18 cellular contexts compared by ENCODE assay signal in the genomic region with DNA sequence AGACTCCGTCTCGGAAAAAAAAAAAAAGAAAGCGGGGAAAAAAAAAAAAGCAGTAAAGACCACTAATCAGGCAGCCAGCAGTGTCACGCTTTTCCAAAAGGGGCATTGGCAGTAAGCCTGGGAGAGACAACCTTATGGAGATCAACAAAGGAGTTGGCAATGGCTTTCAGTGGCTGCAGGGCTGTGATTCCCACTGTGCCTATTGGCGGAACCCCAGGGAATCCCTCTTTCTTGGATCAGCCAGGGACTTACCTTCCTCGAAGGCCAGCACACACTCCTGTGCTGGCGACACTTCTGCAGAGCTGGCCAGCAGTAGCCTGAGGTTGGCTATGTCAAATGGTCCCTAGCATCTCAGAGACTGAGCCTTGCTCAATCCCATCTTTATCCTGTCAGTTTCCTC. TPM values are rescaled to one million over a fixed set of nuclear protein-coding genes. Genes with fewer than 3 reads are reported as not detected.
DNase-seq lines count a peak whose midpoint lies in the region; ATAC-seq, FAIRE-seq and TF ChIP-seq lines count a peak whose summit lies in the region.
"Had no signal": no experiment of that assay in that cellular context is flagged by ENCODE, and none has a peak within 500 bp of the region (broad histone marks: within the 10 kb centered on the region; RNA-seq: fewer than 3 reads in every experiment).

No MANE protein-coding gene starts in this region.

- H3K4me3 Mint-ChIP-seq in GM23338, result no peak overlapping the region
- H3K4me3 Mint-ChIP-seq in chondrocyte (ENCODE audit: unreplicated experiment), result peak overlapping the region; percentile 72
- H3K4me3 Mint-ChIP-seq: B cell; CD4-positive, alpha-beta T cell; H9; HFFc6 had no signal

- H4K20me1 ChIP-seq in GM23338 (replicated peaks; ENCODE audit: insufficient read depth) (no peaks in the 10 kb centered on the region), HepG2 (ENCODE audit: insufficient read depth, low read length) (no peaks in the 10 kb centered on the region), osteoblast (ENCODE audit: insufficient read depth, low read length) (no peaks in the 10 kb centered on the region)

- no peaks in the 10 kb centered on the region for H3K9me3 ChIP-seq in thoracic aorta
- H3K9me3 ChIP-seq in HepG2 (ENCODE audit: low read length), result no peaks in the 10 kb centered on the region
- no peaks in the 10 kb centered on the region for H3K9me3 ChIP-seq in osteoblast (ENCODE audit: low read depth, low read length)

- H3K9me3 Mint-ChIP-seq in GM23338 (no peaks in the 10 kb centered on the region), chondrocyte (ENCODE audit: low read depth) (no peaks in the 10 kb centered on the region)
- H3K9me3 Mint-ChIP-seq: CD4-positive, alpha-beta T cell; H9; HFFc6 had no signal

- CTCF ChIA-PET in HepG2 (lab: Yijun Ruan, JAX; ENCODE audit: low intra/inter-chr PET ratio, low total read pairs), result no interaction called here

- peak; percentile 68 for ATAC-seq in GM23338
- no peak for ATAC-seq in thoracic aorta (ENCODE audit: insufficient number of reproducible peaks, low FRiP score, low read depth)
- ATAC-seq in HepG2, result no peak

- POLR2A ChIA-PET in HepG2 (lab: Yijun Ruan, JAX), result no interaction called here

- intact Hi-C loops in HepG2 (cut with micrococcal nuclease; ENCODE audit: unreplicated experiment), result no loop called here

- no peak overlapping the region for H3K27ac ChIP-seq in GM23338 (ENCODE audit: low read depth)
- peak overlapping the region; percentile 97 for H3K27ac ChIP-seq in thoracic aorta
- H3K27ac ChIP-seq in caudate nucleus (ENCODE audit: low read depth, low read length), result no peak overlapping the region
- no peak overlapping the region for H3K27ac ChIP-seq in HepG2 (ENCODE audit: extremely low read length, insufficient read depth, low read length)
- H3K27ac ChIP-seq in osteoblast (ENCODE audit: low read depth, low read length), result no peak overlapping the region

- no peak for TF ChIP-seq EP300 in HepG2 (IDR thresholded peaks at IDR 0.05; ENCODE audit: low read depth in 2 of 2, low read length in 2 of 2)
- no peak for TF ChIP-seq EP300 in HepG2 (CRISPR knock-in tag; IDR thresholded peaks at IDR 0.05; ENCODE audit: borderline replicate concordance)

- TF ChIP-seq RAD21 in HepG2 (CRISPR knock-in tag; IDR thresholded peaks at IDR 0.05), result no peak

- H2AFZ ChIP-seq in GM23338 (no peak overlapping the region), HepG2 (ENCODE audit: low read length) (no peak overlapping the region), osteoblast (ENCODE audit: low read length) (no peak overlapping the region)

- H3K9ac ChIP-seq in HepG2 (ENCODE audit: insufficient read depth, low read depth, low read length), result no peak overlapping the region

- no peak overlapping the region for H3K4me3 ChIP-seq in GM23338
- peak overlapping the region; percentile 68 for H3K4me3 ChIP-seq in thoracic aorta
- H3K4me3 ChIP-seq in HepG2 (replicated peaks in 1 of 3; ENCODE audit: insufficient read depth in 1 of 3, low read depth in 2 of 3, low read length in 3 of 3), result no peak overlapping the region
- H3K4me3 ChIP-seq in osteoblast (ENCODE audit: insufficient read depth, low read length), result no peak overlapping the region

- H3K4me1 ChIP-seq in GM23338 (ENCODE audit: insufficient read depth) (no peaks in the 10 kb centered on the region), thoracic aorta (ENCODE audit: control insufficient read depth in 1 of 2, low read depth in 2 of 2) (peaks cover 15 to 66% of the 10 kb centered on the region in 2 donors), HepG2 (ENCODE audit: insufficient read depth, low read length) (peaks cover 23% of the 10 kb centered on the region), osteoblast (ENCODE audit: insufficient read depth, low read length) (peaks cover 14% of the 10 kb centered on the region)

- H3K27me3 ChIP-seq in GM23338 (ENCODE audit: insufficient read depth), result no peaks in the 10 kb centered on the region
- no peaks in the 10 kb centered on the region for H3K27me3 ChIP-seq in thoracic aorta (replicated peaks; ENCODE audit: insufficient read depth)
- peaks cover 0 to 2% of the 10 kb centered on the region in 2 experiments; a peak in 2 of 5 replicates for H3K27me3 ChIP-seq in HepG2 (ENCODE audit: control insufficient read depth in 1 of 2, insufficient read depth in 2 of 2, low read length in 2 of 2)
- H3K27me3 ChIP-seq in osteoblast (ENCODE audit: insufficient read depth, low read length), result no peaks in the 10 kb centered on the region

- FAIRE-seq in HepG2 (lab: Jason Lieb, UNC), result no peak
- FAIRE-seq: A204.1, G401.6, GM12891 had no signal

- H3K9me2 ChIP-seq in GM23338 (ENCODE audit: insufficient read depth), result no peaks in the 10 kb centered on the region

- DNase-seq in GM23338 (ENCODE audit: low spot score) (no peak), NCI-H1092 treated with DMSO at 0.1 percent for 48 hours (lab: John Stamatoyannopoulos, UW) (peak; percentile 67), chondrocyte (ENCODE audit: low spot score) (no peak), thoracic aorta (ENCODE audit: low spot score) (no peak), caudate nucleus (lab: John Stamatoyannopoulos, UW) (no peak), HepG2 (ENCODE audit: low spot score) (no peak), osteoblast (ENCODE audit: insufficient read length, low spot score, missing footprints) (no peak)
- DNase-seq: C1 segment of cervical spinal cord; Calu3; CD4-positive, alpha-beta T cell; DMS 273 treated with DMSO at 0.1 percent for 48 hours; GOT3; H9; HFFc6 had no signal

- 0 out of 3 replicates have a peak, but pooled peaks cover 2% of the 10 kb centered on the region for H3K4me1 Mint-ChIP-seq in GM23338
- H3K4me1 Mint-ChIP-seq in chondrocyte (ENCODE audit: low read depth), result peaks cover 59% of the 10 kb centered on the region

- 88% methylated on average over 7 of the region's 7 CpGs for WGBS in HepG2 (ENCODE audit: low lambda C conversion rate)

- peaks cover 6% of the 10 kb centered on the region for H3K27me3 Mint-ChIP-seq in GM23338 (ENCODE audit: insufficient read depth, low read depth, poor library complexity)
- no peaks in the 10 kb centered on the region for H3K27me3 Mint-ChIP-seq in chondrocyte (ENCODE audit: low read depth)
- H3K27me3 Mint-ChIP-seq: CD4-positive, alpha-beta T cell had no signal

- no peaks in the 10 kb centered on the region for H3F3A ChIP-seq in GM23338 (replicated peaks; ENCODE audit: low read depth)

- TF ChIP-seq CTCF in GM23338 (conservative IDR thresholded peaks at IDR 0.05; ENCODE audit: low read depth in 2 of 2) (no peak), chondrocyte (IDR thresholded peaks at IDR 0.05) (no peak), thoracic aorta (IDR thresholded peaks at IDR 0.05) (no peak), HepG2 (CRISPR knock-in tag; IDR thresholded peaks at IDR 0.05) (no peak), osteoblast (IDR thresholded peaks at IDR 0.05; ENCODE audit: extremely low read depth, low read depth, low read length) (no peak)

- H3K79me2 ChIP-seq in GM23338 (replicated peaks; ENCODE audit: insufficient read depth) (no peaks in the 10 kb centered on the region), HepG2 (ENCODE audit: insufficient read depth, low read length) (no peaks in the 10 kb centered on the region), osteoblast (ENCODE audit: insufficient read depth, low read length) (no peaks in the 10 kb centered on the region)

- no peak for TF ChIP-seq POLR2A in HepG2 (IDR thresholded peaks at IDR 0.05; ENCODE audit: insufficient read depth in 1 of 2, low read depth in 2 of 2, low read length in 2 of 2)

- no peak overlapping the region for H3K4me2 ChIP-seq in GM23338
- H3K4me2 ChIP-seq in HepG2 (ENCODE audit: low read depth, low read length), result no peak overlapping the region
- no peak overlapping the region for H3K4me2 ChIP-seq in osteoblast (ENCODE audit: insufficient read depth, low read length)

- H3K27ac Mint-ChIP-seq in GM23338, result no peak overlapping the region
- H3K27ac Mint-ChIP-seq in chondrocyte (ENCODE audit: unreplicated experiment), result peak overlapping the region; percentile 8
- H3K27ac Mint-ChIP-seq: B cell; CD4-positive, alpha-beta T cell; H9; HFFc6 had no signal

- H3K36me3 Mint-ChIP-seq in GM23338 (ENCODE audit: low read depth) (no peaks in the 10 kb centered on the region), chondrocyte (ENCODE audit: low read depth) (no peaks in the 10 kb centered on the region)

- in situ Hi-C loops in HepG2 (cut with HindIII; ENCODE audit: extremely low pct_ligation_motif_present, low pct_unique_long_range_greater_than_20kb), result no loop called here

- H3K36me3 ChIP-seq in GM23338 (ENCODE audit: insufficient read depth) (no peaks in the 10 kb centered on the region), thoracic aorta (no peaks in the 10 kb centered on the region), HepG2 (replicated peaks in 1 of 2; ENCODE audit: control insufficient read depth in 1 of 2, insufficient read depth in 2 of 2, low read length in 2 of 2) (no peaks in the 10 kb centered on the region), osteoblast (ENCODE audit: insufficient read depth, low read length) (no peaks in the 10 kb centered on the region)

- BruUV-seq in HepG2 (replicated peaks; lab: Mats Ljungman, UMichigan), result no TSS peak

RNA-seq across cellular contexts. Expression of a gene that starts 43.3 kb away (rescaled TPM):
- 0.74 and 1.0 TPM in 2 replicates for total RNA-seq in GM23338 (2014; rRNA removed; shearing (Covaris generic))
- polyA plus RNA-seq in GM23338 (2016; fragmentation: Nextera tagmentation; extraction: Ambion mirVana) (1.3 and 1.5 TPM in 2 replicates), HepG2 (2011; rRNA removed) (5.0 and 5.3 TPM in 2 replicates)
- total RNA-seq in chondrocyte (74.4 to 91.0 TPM (median 86.8 TPM) in 3 replicates), thoracic aorta (10 to 100 TPM; 57.7 to 70.1 TPM), HepG2 (2016; rRNA removed; fragmentation: Illumina TruSeq; extraction: Trizol) (6.0 and 12.3 TPM in 2 replicates), osteoblast (14.1 and 14.5 TPM in 2 replicates)
- total RNA-seq in HepG2 (2016; cell fraction: cytosol; rRNA removed; fragmentation: Illumina TruSeq; extraction: Trizol; ENCODE audit: low read depth), result 1.8 and 1.9 TPM in 2 replicates
- 5.6 and 10.6 TPM in 2 replicates for total RNA-seq in HepG2 (2016; cell fraction: insoluble cytoplasmic fraction; rRNA removed; fragmentation: Illumina TruSeq; extraction: Trizol)
- 5.0 and 5.6 TPM in 2 replicates for total RNA-seq in HepG2 (2016; cell fraction: membrane; rRNA removed; fragmentation: Illumina TruSeq; extraction: Trizol)
- 15.3 and 19.7 TPM in 2 replicates for total RNA-seq in HepG2 (2016; cell fraction: nucleus; rRNA removed; fragmentation: Illumina TruSeq; extraction: Trizol)
- 3.5 and 4.2 TPM in 2 replicates for polyA plus RNA-seq in HepG2 (2011; cell fraction: cytosol; rRNA removed)
- polyA plus RNA-seq in HepG2 (2011; cell fraction: nucleus; rRNA removed), result 10.2 and 11.2 TPM in 2 replicates
- polyA plus RNA-seq in HepG2 (2012), result 12.6 and 14.4 TPM in 2 replicates
- 0.31 and 0.36 TPM in 2 replicates for polyA plus RNA-seq in HepG2 (2016; cell fraction: cytosol; fragmentation: Illumina TruSeq; extraction: Trizol; ENCODE audit: low read depth)
- polyA plus RNA-seq in HepG2 (2016; cell fraction: insoluble cytoplasmic fraction; fragmentation: Illumina TruSeq; extraction: Trizol; ENCODE audit: low read depth), result 8.6 and 11.4 TPM in 2 replicates
- 1.0 and 1.4 TPM in 2 replicates for polyA plus RNA-seq in HepG2 (2016; cell fraction: membrane; fragmentation: Illumina TruSeq; extraction: Trizol; ENCODE audit: low read depth)
- 16.2 and 17.6 TPM in 2 replicates for polyA plus RNA-seq in HepG2 (2016; cell fraction: nucleus; fragmentation: Illumina TruSeq; extraction: Trizol; ENCODE audit: insufficient read depth, low read depth)
- polyA minus RNA-seq in HepG2 (2011; rRNA and poly(A)+ RNA removed; ENCODE audit: low replicate concordance), result 12.7 and 18.2 TPM in 2 replicates
- polyA minus RNA-seq in HepG2 (2011; cell fraction: cytosol; rRNA and poly(A)+ RNA removed), result 16.9 and 20.7 TPM in 2 replicates
- 23.9 and 27.2 TPM in 2 replicates for polyA minus RNA-seq in HepG2 (2011; cell fraction: nucleus; rRNA and poly(A)+ RNA removed)

Comparison
In these comparisons a context has a peak if more than half of its experiments do, and no peak if none do; other contexts are left out.
1. H3K27ac ChIP-seq: peak in thoracic aorta (2 of 2); none in GM23338 (single experiment), caudate nucleus (single experiment), HepG2 (single experiment) and osteoblast (single experiment).